1 cellular context compared by ENCODE assay signal in genomic region chr1:54812801-54813478, GRCh38.
TF ChIP-seq lines count a peak whose summit lies in the region.

No MANE protein-coding gene starts in this region.

TF ChIP-seq in GM12878, 131 proteins besides CTCF, POLR2A, EP300 and RAD21:
- TF ChIP-seq HDAC6 (IDR thresholded peaks at IDR 0.05; ENCODE audit: unreplicated experiment) (no peak), BHLHE40 (IDR thresholded peaks at IDR 0.05; ENCODE audit: borderline replicate concordance in 1 of 2, low read depth in 2 of 2, low read length in 1 of 2) (0 out of 4 replicates have a peak, but pooled peaks of 1 of the 2 experiments have one; percentile 16), NBN (IDR thresholded peaks at IDR 0.05) (peak; percentile 31; the same call in 1 of the 2 replicates), CREM (IDR thresholded peaks at IDR 0.05; ENCODE audit: low read depth) (peak; percentile 70; the same call in 1 of the 2 replicates), CBX5 (IDR thresholded peaks at IDR 0.05; ENCODE audit: low read depth) (no peak), POU2F2 (IDR thresholded peaks at IDR 0.05; ENCODE audit: borderline replicate concordance, low read depth, low read length) (peak; percentile 32; the same call in 1 of the 3 replicates), ATF7 (IDR thresholded peaks at IDR 0.05; ENCODE audit: low read depth) (peak; percentile 42; the same call in 1 of the 2 replicates), MTA2 (IDR thresholded peaks at IDR 0.05; ENCODE audit: low read depth) (peak; percentile 23; the same call in 1 of the 2 replicates), DPF2 (IDR thresholded peaks at IDR 0.05) (no peak), YY1 (IDR thresholded peaks at IDR 0.05; ENCODE audit: low read depth, low read length) (peak; percentile 62), BCL11A (IDR thresholded peaks at IDR 0.05; ENCODE audit: low read depth, low read length) (peak; percentile 21; the same call in 1 of the 2 replicates), MEF2B (IDR thresholded peaks at IDR 0.05; ENCODE audit: partially characterized antibody, poor library complexity, severe bottlenecking) (peak; percentile 14), RUNX3 (IDR thresholded peaks at IDR 0.05; ENCODE audit: low read length) (peak; percentile 91), HDGF (IDR thresholded peaks at IDR 0.05) (no peak)
